Comparison of ENCODE assay signal across 1 cellular context in genomic region chr12:57454566-57455373, GRCh38.
TF ChIP-seq lines count a peak whose summit lies in the region.

Gene INHBE (plus strand): TSS chr12:57455307. CDS start chr12:57455537, 230 bp downstream.

TF ChIP-seq in HepG2, 621 proteins besides CTCF, POLR2A, EP300 and RAD21 (continued from another document and continues in another):
- TF ChIP-seq AKNA (CRISPR knock-in tag; IDR thresholded peaks at IDR 0.05; ENCODE audit: borderline replicate concordance), result no peak
- TF ChIP-seq ZNF850 (CRISPR knock-in tag; conservative IDR thresholded peaks at IDR 0.05), result no peak
- TF ChIP-seq POGZ (CRISPR knock-in tag; IDR thresholded peaks at IDR 0.05), result peak; percentile 79
- TF ChIP-seq ZNF407 (CRISPR knock-in tag; IDR thresholded peaks at IDR 0.05; ENCODE audit: not compliant biosample characterization), result peak; percentile 68
- no peak for TF ChIP-seq ZNF276 (CRISPR knock-in tag; IDR thresholded peaks at IDR 0.05; ENCODE audit: low read depth)
- TF ChIP-seq ZNF670 (CRISPR knock-in tag; IDR thresholded peaks at IDR 0.05; ENCODE audit: borderline replicate concordance), result no peak
- TF ChIP-seq ZNF567 (CRISPR knock-in tag; IDR thresholded peaks at IDR 0.05; ENCODE audit: borderline replicate concordance), result peak; percentile 40
- no peak for TF ChIP-seq GTF3A (CRISPR knock-in tag; conservative IDR thresholded peaks at IDR 0.05)
- no peak for TF ChIP-seq BCLAF1 (IDR thresholded peaks at IDR 0.05)
- peak; percentile 98 for TF ChIP-seq CEBPG (CRISPR knock-in tag; IDR thresholded peaks at IDR 0.05)
- TF ChIP-seq NFE2L2 (IDR thresholded peaks at IDR 0.05; ENCODE audit: low read length), result no peak
- TF ChIP-seq ZNF737 (CRISPR knock-in tag; IDR thresholded peaks at IDR 0.05; ENCODE audit: borderline replicate concordance), result no peak
- no peak for TF ChIP-seq PRPF4 (IDR thresholded peaks at IDR 0.05; ENCODE audit: low read depth, low read length, poor library complexity, severe bottlenecking)
- TF ChIP-seq SCMH1 (CRISPR knock-in tag; IDR thresholded peaks at IDR 0.05; ENCODE audit: borderline replicate concordance), result no peak
- peak; percentile 73 for TF ChIP-seq ZSCAN25 (CRISPR knock-in tag; IDR thresholded peaks at IDR 0.05)
- 0 out of 2 replicates have a peak, but pooled peaks have one; percentile 42 for TF ChIP-seq KMT2B (CRISPR knock-in tag; IDR thresholded peaks at IDR 0.05)
- 0 out of 2 replicates have a peak, but pooled peaks have one; percentile 33 for TF ChIP-seq IRF9 (CRISPR knock-in tag; IDR thresholded peaks at IDR 0.05; ENCODE audit: borderline replicate concordance)
- TF ChIP-seq CERS6 (CRISPR knock-in tag; IDR thresholded peaks at IDR 0.05), result no peak
- TF ChIP-seq ZC3H4 (CRISPR knock-in tag; IDR thresholded peaks at IDR 0.05; ENCODE audit: borderline replicate concordance), result no peak
- no peak for TF ChIP-seq ZNF790 (CRISPR knock-in tag; IDR thresholded peaks at IDR 0.05; ENCODE audit: borderline replicate concordance)
- TF ChIP-seq ZNF432 (CRISPR knock-in tag; IDR thresholded peaks at IDR 0.05; ENCODE audit: borderline replicate concordance), result no peak
- TF ChIP-seq ZNF687 (CRISPR knock-in tag; IDR thresholded peaks at IDR 0.05), result peak; percentile 98
- TF ChIP-seq FOXO1 (CRISPR knock-in tag; IDR thresholded peaks at IDR 0.05), result peak; percentile 58; the same call in 1 of the 2 replicates
